Comparison of ENCODE assay signal across 22 cellular contexts in genomic region chr3:58748024-58748423, GRCh38.
DNase-seq lines count a peak whose midpoint lies in the region; ATAC-seq, FAIRE-seq and TF ChIP-seq lines count a peak whose summit lies in the region.
"Had no signal": no experiment of that assay in that cellular context is flagged by ENCODE, and none has a peak within 500 bp of the region (broad histone marks: within the 10 kb centered on the region; RNA-seq: fewer than 3 reads in every experiment).

No MANE protein-coding gene starts in this region.

- H2AFZ ChIP-seq in GM23338 = no peak overlapping the region

- 15% methylated on average over 4 of the region's 4 CpGs for WGBS in A549 (ENCODE audit: missing lambda C conversion rate)

- H3K27ac ChIP-seq in A549 (no peak overlapping the region), GM23338 (ENCODE audit: low read depth) (no peak overlapping the region), foreskin keratinocyte (no peak overlapping the region)
- H3K27ac ChIP-seq: C4-2B had no signal

- no peak overlapping the region for H3K27ac Mint-ChIP-seq in GM23338
- H3K27ac Mint-ChIP-seq: CD4-positive, alpha-beta T cell; H9 had no signal

- H3K9me2 ChIP-seq in GM23338 (ENCODE audit: insufficient read depth) = peaks cover 8% of the 10 kb centered on the region; the same call in 1 of the 2 replicates

- H3K4me2 ChIP-seq in A549 (no peak overlapping the region), GM23338 (no peak overlapping the region)

- no peaks in the 10 kb centered on the region for H3K9me3 Mint-ChIP-seq in GM23338
- H3K9me3 Mint-ChIP-seq: CD4-positive, alpha-beta T cell; H9 had no signal

- TF ChIP-seq CTCF in A549 (IDR thresholded peaks at IDR 0.05) = no peak
- no peak for TF ChIP-seq CTCF in GM23338 (conservative IDR thresholded peaks at IDR 0.05; ENCODE audit: low read depth in 2 of 2)
- no peak for TF ChIP-seq CTCF in foreskin keratinocyte (conservative IDR thresholded peaks at IDR 0.05)

- H3K36me3 Mint-ChIP-seq in GM23338 (ENCODE audit: low read depth) = no peaks in the 10 kb centered on the region

- H4K20me1 ChIP-seq in GM23338 (replicated peaks; ENCODE audit: insufficient read depth) = no peaks in the 10 kb centered on the region

- H3K4me3 ChIP-seq in A549 (no peak overlapping the region), GM23338 (no peak overlapping the region)

- FAIRE-seq in A549 (lab: Jason Lieb, UNC) = no peak
- FAIRE-seq: GM12891, GM18507, H1, HTR-8/SVneo had no signal

- H3K27me3 ChIP-seq in GM23338 (ENCODE audit: insufficient read depth) (no peaks in the 10 kb centered on the region), foreskin keratinocyte (no peaks in the 10 kb centered on the region)
- H3K27me3 ChIP-seq: BE2C had no signal

- H3K4me1 ChIP-seq in A549 (no peaks in the 10 kb centered on the region), GM23338 (ENCODE audit: insufficient read depth) (no peaks in the 10 kb centered on the region), foreskin keratinocyte (no peaks in the 10 kb centered on the region)
- H3K4me1 ChIP-seq: BE2C had no signal

- H3K79me2 ChIP-seq in GM23338 (replicated peaks; ENCODE audit: insufficient read depth) = no peaks in the 10 kb centered on the region

- peaks cover 1% of the 10 kb centered on the region for H3K27me3 Mint-ChIP-seq in GM23338 (ENCODE audit: insufficient read depth, low read depth, poor library complexity)
- H3K27me3 Mint-ChIP-seq: CD4-positive, alpha-beta T cell had no signal

- H3K36me3 ChIP-seq in GM23338 (ENCODE audit: insufficient read depth) = no peaks in the 10 kb centered on the region
- H3K36me3 ChIP-seq: BE2C had no signal

- POLR2A ChIA-PET in A549 (lab: Yijun Ruan, JAX) = no interaction called here

- no peak for TF ChIP-seq RAD21 in A549 (conservative IDR thresholded peaks at IDR 0.05 in 1 of 2, IDR thresholded peaks at IDR 0.05 in 1 of 2)

- DNase-seq in A549 (ENCODE audit: low read depth in 1 of 2, low spot score in 1 of 2) (no peak), GM23338 (ENCODE audit: low spot score) (peak; percentile 13), astrocyte of the hippocampus (ENCODE audit: low read depth, low spot score) (peak; percentile 7), foreskin keratinocyte (peak; percentile 10 to 17), left ventricle myocardium superior (no peak)
- DNase-seq: ACHN; BE2C; CD4-positive, alpha-beta T cell; DMS153; DMS79; GDM1; H9; IMR-90; Karpas-422; KBM-7 had no signal

- no peak for TF ChIP-seq POLR2A in A549 (IDR thresholded peaks at IDR 0.05; ENCODE audit: low read length)

- H3K9me3 ChIP-seq in A549 = no peaks in the 10 kb centered on the region
- H3K9me3 ChIP-seq: BE2C had no signal

- TF ChIP-seq EP300 in A549 (IDR thresholded peaks at IDR 0.05) = no peak

- no peaks in the 10 kb centered on the region for H3F3A ChIP-seq in GM23338 (replicated peaks; ENCODE audit: low read depth)

- CTCF ChIA-PET in A549 (lab: Yijun Ruan, JAX) = no interaction called here

- no peak overlapping the region for H3K4me3 Mint-ChIP-seq in GM23338
- H3K4me3 Mint-ChIP-seq: CD4-positive, alpha-beta T cell; H9 had no signal

- intact Hi-C loops in left ventricle myocardium superior (cut with micrococcal nuclease) = no loop called here

- ATAC-seq in A549 (no peak), GM23338 (peak; percentile 43), foreskin keratinocyte (no peak), left ventricle myocardium superior (no peak), HG03196 (IDR thresholded peaks at IDR 0.05; ENCODE audit: unreplicated experiment) (no peak), HG02852 (IDR thresholded peaks at IDR 0.05; ENCODE audit: unreplicated experiment) (no peak)

- no peaks in the 10 kb centered on the region for H3K4me1 Mint-ChIP-seq in GM23338
- H3K4me1 Mint-ChIP-seq: H9 had no signal

TF ChIP-seq in A549, 52 proteins besides CTCF, POLR2A, EP300 and RAD21:
- TF ChIP-seq KDM1A (IDR thresholded peaks at IDR 0.05; ENCODE audit: low read depth) (no peak), PBX3 (IDR thresholded peaks at IDR 0.05) (no peak), SMC3 (IDR thresholded peaks at IDR 0.05) (no peak), RFX5 (IDR thresholded peaks at IDR 0.05) (no peak), HOXB5 (CRISPR knock-in tag; IDR thresholded peaks at IDR 0.05) (no peak), REST (IDR thresholded peaks at IDR 0.05) (peak; percentile 15; the same call in 1 of the 2 replicates)

TF ChIP-seq in GM23338, 12 proteins besides CTCF, POLR2A, EP300 and RAD21:
- peak; percentile 61 for TF ChIP-seq REST (IDR thresholded peaks at IDR 0.05; ENCODE audit: unreplicated experiment)
- TF ChIP-seq ZNF331 (CRISPR knock-in tag; IDR thresholded peaks at IDR 0.05; ENCODE audit: low read depth) = no peak

Comparison
In these comparisons a context has a peak if more than half of its experiments do, and no peak if none do; other contexts are left out.
1. DNase-seq: peak in GM23338 (single experiment), astrocyte of the hippocampus (single experiment) and foreskin keratinocyte (2 of 2); none in A549 (0 of 2) and left ventricle myocardium superior (single experiment).